ENCODE assay signal across 10 cellular contexts in genomic region chr3:17686613-17687012, GRCh38. TPM values are rescaled to one million over a fixed set of nuclear protein-coding genes. Genes with fewer than 3 reads are reported as not detected.
DNase-seq lines count a peak whose midpoint lies in the region; ATAC-seq, FAIRE-seq and TF ChIP-seq lines count a peak whose summit lies in the region.
"Had no signal": no experiment of that assay in that cellular context is flagged by ENCODE, and none has a peak within 500 bp of the region (broad histone marks: within the 10 kb centered on the region; RNA-seq: fewer than 3 reads in every experiment).

No MANE protein-coding gene starts in this region.

- H3K4me1 Mint-ChIP-seq in activated T-cell treated with anti-CD3 and anti-CD28 coated beads, Interleukin-2, amount 50 U/mL, for 72 hours (ENCODE audit: low read depth): no peaks in the 10 kb centered on the region

- ATAC-seq in Right ventricle myocardium inferior: peak; percentile 79
- ATAC-seq in activated T-cell treated with anti-CD3 and anti-CD28 coated beads, Interleukin-2, amount 50 U/mL, for 72 hours (replicated peaks in 1 of 2): no peak
- ATAC-seq: CD8-positive, alpha-beta T cell had no signal

- no peak overlapping the region for H3K4me3 ChIP-seq in OCI-LY3 (ENCODE audit: low read length)
- no peak overlapping the region for H3K4me3 ChIP-seq in fibroblast of villous mesenchyme (ENCODE audit: low read depth, low read length)
- H3K4me3 ChIP-seq in kidney (ENCODE audit: low read length in 2 of 2): no peak overlapping the region

- no peak for FAIRE-seq in kidney (lab: Jason Lieb, UNC)

- H3K36me3 ChIP-seq in OCI-LY3 (replicated peaks; ENCODE audit: low read depth, low read length) (no peaks in the 10 kb centered on the region), kidney (ENCODE audit: control insufficient read depth in 1 of 2, insufficient read depth in 2 of 2, low read length in 2 of 2) (no peaks in the 10 kb centered on the region)

- H3K27ac ChIP-seq in OCI-LY3 (ENCODE audit: low read length) (no peak overlapping the region), kidney (ENCODE audit: low read depth in 2 of 2, low read length in 2 of 2) (no peak overlapping the region)

- intact Hi-C loops in Right ventricle myocardium inferior (cut with DNase I) (loop anchor here (5.0 kb wide), 1 partner anchor 254 kb away; no protein-coding TSS in a partner anchor), cardiac septum (cut with DNase I) (loop anchor here (5.0 kb wide), 1 partner anchor 254 kb away; no protein-coding TSS in a partner anchor), kidney (cut with DNase I) (no loop called here)

- TF ChIP-seq CTCF in OCI-LY3 (IDR thresholded peaks at IDR 0.05; ENCODE audit: low read depth, low read length) (peak; percentile 84), fibroblast of villous mesenchyme (IDR thresholded peaks at IDR 0.05; ENCODE audit: insufficient read depth, low read depth, low read length) (peak; percentile 26), kidney (IDR thresholded peaks at IDR 0.05; ENCODE audit: borderline replicate concordance, extremely low read depth, insufficient read depth) (no peak)

- no peaks in the 10 kb centered on the region; the same call in 1 of the 2 replicates for H3K79me2 ChIP-seq in OCI-LY3 (ENCODE audit: low read length)

- H3K36me3 Mint-ChIP-seq in activated T-cell treated with anti-CD3 and anti-CD28 coated beads, Interleukin-2, amount 50 U/mL, for 72 hours (ENCODE audit: insufficient read depth in 2 of 2): no peaks in the 10 kb centered on the region

- no peak overlapping the region for H2AFZ ChIP-seq in OCI-LY3 (ENCODE audit: low read depth, low read length)

- H3K9ac ChIP-seq in OCI-LY3 (ENCODE audit: low read length) (no peak overlapping the region), kidney (ENCODE audit: low read length in 2 of 2) (no peak overlapping the region)

- H3K9me3 ChIP-seq in OCI-LY3 (ENCODE audit: insufficient read depth, low read length) (no peaks in the 10 kb centered on the region), kidney (ENCODE audit: control insufficient read depth in 1 of 2, low read length in 2 of 2) (no peaks in the 10 kb centered on the region)

- no peaks in the 10 kb centered on the region for H3K27me3 ChIP-seq in OCI-LY3 (ENCODE audit: low read depth, low read length)

- no peak overlapping the region for H3K4me2 ChIP-seq in OCI-LY3 (ENCODE audit: low read length)

- no peaks in the 10 kb centered on the region for H3K27me3 Mint-ChIP-seq in activated T-cell treated with anti-CD3 and anti-CD28 coated beads, Interleukin-2, amount 50 U/mL, for 72 hours (ENCODE audit: low read depth)

- peaks cover 50% of the 10 kb centered on the region for H4K20me1 ChIP-seq in OCI-LY3 (ENCODE audit: insufficient read depth, low read length)

- no peak overlapping the region for H3K4me3 Mint-ChIP-seq in activated T-cell treated with anti-CD3 and anti-CD28 coated beads, Interleukin-2, amount 50 U/mL, for 72 hours
- H3K4me3 Mint-ChIP-seq: activated naive CD4-positive, alpha-beta T cell treated with anti-CD3 and anti-CD28 coated beads for 36 hours; CD8-positive, alpha-beta T cell had no signal

- H3K4me1 ChIP-seq in OCI-LY3 (ENCODE audit: low read length): peaks cover 6% of the 10 kb centered on the region
- peaks cover 0 to 4% of the 10 kb centered on the region in 2 donors for H3K4me1 ChIP-seq in kidney (ENCODE audit: control insufficient read depth in 1 of 2, insufficient read depth in 1 of 2, low read depth in 1 of 2, low read length in 2 of 2)

- no peak overlapping the region for H3K27ac Mint-ChIP-seq in activated T-cell treated with anti-CD3 and anti-CD28 coated beads, Interleukin-2, amount 50 U/mL, for 72 hours
- H3K27ac Mint-ChIP-seq: activated naive CD4-positive, alpha-beta T cell treated with anti-CD3 and anti-CD28 coated beads for 36 hours; CD8-positive, alpha-beta T cell had no signal

- DNase-seq in Right ventricle myocardium inferior (ENCODE audit: missing footprints) (no peak), cardiac septum (ENCODE audit: low spot score) (no peak), fibroblast of villous mesenchyme (ENCODE audit: low read depth) (no peak), superior temporal gyrus (ENCODE audit: extremely low spot score) (peak; percentile 77), NCI-H1417 treated with DMSO at 0.1 percent for 48 hours (lab: John Stamatoyannopoulos, UW) (no peak), kidney (no peak)
- no peak for DNase-seq in activated T-cell treated with anti-CD3 and anti-CD28 coated beads, Interleukin-2, amount 50 U/mL, for 72 hours
- DNase-seq: activated naive CD4-positive, alpha-beta T cell treated with anti-CD3 and anti-CD28 coated beads for 36 hours; CD8-positive, alpha-beta T cell had no signal

- H3K9me3 Mint-ChIP-seq in activated T-cell treated with anti-CD3 and anti-CD28 coated beads, Interleukin-2, amount 50 U/mL, for 72 hours: no peaks in the 10 kb centered on the region
- H3K9me3 Mint-ChIP-seq: activated naive CD4-positive, alpha-beta T cell treated with anti-CD3 and anti-CD28 coated beads for 36 hours; CD8-positive, alpha-beta T cell had no signal

RNA-seq across cellular contexts. Expression of gene TBC1D5, which starts 55.8 kb away (rescaled TPM):
- total RNA-seq in Right ventricle myocardium inferior (34.4 TPM), cardiac septum (25.9 TPM), fibroblast of villous mesenchyme (92.1 and 107 TPM in 2 replicates), kidney (77.7 TPM)
- 10 to 100 TPM; 51.2 to 52.4 TPM for total RNA-seq in activated T-cell treated with anti-CD3 and anti-CD28 coated beads, Interleukin-2, amount 50 U/mL, for 72 hours
- polyA plus RNA-seq in kidney (ENCODE audit: insufficient read depth, low read depth, low replicate concordance): 9.7 TPM
